Comparison of ENCODE assay signal across 23 cellular contexts in genomic region chr9:36905101-36906066, GRCh38.
DNase-seq lines count a peak whose midpoint lies in the region; ATAC-seq, FAIRE-seq and TF ChIP-seq lines count a peak whose summit lies in the region.
"Had no signal": no experiment of that assay in that cellular context is flagged by ENCODE, and none has a peak within 500 bp of the region (broad histone marks: within the 10 kb centered on the region; RNA-seq: fewer than 3 reads in every experiment).

No MANE protein-coding gene starts in this region.

- H3K4me1 Mint-ChIP-seq in Caco-2 (ENCODE audit: low read depth, unreplicated experiment) (peaks cover 11% of the 10 kb centered on the region), GM23338 (peaks cover 30% of the 10 kb centered on the region), activated B cell treated with CpG ODN at 0.5 μM for 24 hours (peaks cover 70% of the 10 kb centered on the region)
- H3K4me1 Mint-ChIP-seq: CD14-positive monocyte; central memory CD8-positive, alpha-beta T cell; natural killer cell had no signal

- H3F3A ChIP-seq in GM23338 (replicated peaks; ENCODE audit: low read depth), result no peaks in the 10 kb centered on the region

- no peaks in the 10 kb centered on the region for H3K36me3 ChIP-seq in Caco-2 (ENCODE audit: control insufficient read depth, insufficient read depth, low read length)
- no peaks in the 10 kb centered on the region for H3K36me3 ChIP-seq in GM23338 (ENCODE audit: insufficient read depth)
- no peaks in the 10 kb centered on the region for H3K36me3 ChIP-seq in keratinocyte (ENCODE audit: control insufficient read depth in 2 of 2, extremely low read depth in 1 of 2, insufficient read depth in 2 of 2, low read length in 2 of 2)

- H3K4me2 ChIP-seq in GM23338 (no peak overlapping the region), keratinocyte (ENCODE audit: control insufficient read depth, extremely low read depth, insufficient read depth, low read depth, low read length) (no peak overlapping the region)
- H3K4me2 ChIP-seq: KMS-11 had no signal

- ATAC-seq in GM23338, result peak; percentile 73
- ATAC-seq in activated B cell treated with CpG ODN at 0.5 μM for 24 hours (ENCODE audit: low read depth), result no peak
- ATAC-seq in HG03139 (IDR thresholded peaks at IDR 0.05; ENCODE audit: unreplicated experiment), result no peak
- ATAC-seq: left lobe of liver, natural killer cell, sciatic nerve had no signal

- H3K4me1 ChIP-seq in Caco-2, result no peaks in the 10 kb centered on the region
- H3K4me1 ChIP-seq in GM23338 (ENCODE audit: insufficient read depth), result peaks cover 8% of the 10 kb centered on the region
- peaks cover 9% of the 10 kb centered on the region for H3K4me1 ChIP-seq in keratinocyte (ENCODE audit: control insufficient read depth, extremely low read depth, insufficient read depth, low read length)

- H2AFZ ChIP-seq in GM23338 (peak overlapping the region; percentile 69; the same call in 1 of the 2 replicates), keratinocyte (ENCODE audit: control insufficient read depth, low read length) (no peak overlapping the region)

- peaks cover 22% of the 10 kb centered on the region for H3K27me3 Mint-ChIP-seq in Caco-2 (ENCODE audit: insufficient read depth, unreplicated experiment)
- no peaks in the 10 kb centered on the region for H3K27me3 Mint-ChIP-seq in GM23338 (ENCODE audit: insufficient read depth, low read depth, poor library complexity)
- no peaks in the 10 kb centered on the region for H3K27me3 Mint-ChIP-seq in activated B cell treated with CpG ODN at 0.5 μM for 24 hours

- POLR2A ChIA-PET in Caco-2 (lab: Charles Lee), result no interaction called here
- POLR2A ChIA-PET in activated B cell treated with CpG ODN at 0.5 μM for 24 hours (lab: Charles Lee), result no interaction called here

- dilution Hi-C loops in keratinocyte (cut with MboI; ENCODE audit: extremely low pct_ligation_motif_present, low sequenced_read_pairs), result no loop called here

- H3K9me3 Mint-ChIP-seq in Caco-2 (ENCODE audit: unreplicated experiment), result no peaks in the 10 kb centered on the region
- no peaks in the 10 kb centered on the region; the same call in 2 of the 3 replicates for H3K9me3 Mint-ChIP-seq in GM23338
- no peaks in the 10 kb centered on the region for H3K9me3 Mint-ChIP-seq in activated B cell treated with CpG ODN at 0.5 μM for 24 hours
- H3K9me3 Mint-ChIP-seq: activated CD4-positive, alpha-beta memory T cell treated with anti-CD3 and anti-CD28 coated beads, Interleukin-2, amount 10 ng/mL, durations not matched to agents 7 days and 5 days; central memory CD8-positive, alpha-beta T cell; natural killer cell had no signal

- BruUV-seq in Caco-2 (replicated peaks; lab: Mats Ljungman, UMichigan), result no TSS peak

- H3K9me3 ChIP-seq in Caco-2 (no peaks in the 10 kb centered on the region), keratinocyte (ENCODE audit: control insufficient read depth, low read depth, low read length) (no peaks in the 10 kb centered on the region)

- no peaks in the 10 kb centered on the region for H3K36me3 Mint-ChIP-seq in Caco-2 (ENCODE audit: insufficient read depth, unreplicated experiment)
- no peaks in the 10 kb centered on the region for H3K36me3 Mint-ChIP-seq in GM23338 (ENCODE audit: low read depth)
- peaks cover 90% of the 10 kb centered on the region for H3K36me3 Mint-ChIP-seq in activated B cell treated with CpG ODN at 0.5 μM for 24 hours (ENCODE audit: low read depth)
- H3K36me3 Mint-ChIP-seq: CD14-positive monocyte, natural killer cell had no signal

- H3K4me3 ChIP-seq in Caco-2 (ENCODE audit: low read depth, low read length), result no peak overlapping the region
- H3K4me3 ChIP-seq in GM23338, result no peak overlapping the region
- no peak overlapping the region for H3K4me3 ChIP-seq in keratinocyte (ENCODE audit: control insufficient read depth in 2 of 3, extremely low read depth in 1 of 3, insufficient read depth in 2 of 3, low read depth in 1 of 3, low read length in 3 of 3)

- no peaks in the 10 kb centered on the region for H3K79me2 ChIP-seq in GM23338 (replicated peaks; ENCODE audit: insufficient read depth)
- H3K79me2 ChIP-seq in keratinocyte (ENCODE audit: control insufficient read depth, insufficient read depth, low read length), result no peaks in the 10 kb centered on the region

- no peak for FAIRE-seq in keratinocyte (lab: Jason Lieb, UNC)
- FAIRE-seq: GM18507 had no signal

- TF ChIP-seq CTCF in Caco-2 (IDR thresholded peaks at IDR 0.05; ENCODE audit: insufficient read depth in 1 of 2, low read depth in 1 of 2, low read length in 1 of 2, severe bottlenecking in 1 of 2, unreplicated experiment in 1 of 2) (peak in 1 of 2 experiments; percentile 56), GM23338 (conservative IDR thresholded peaks at IDR 0.05; ENCODE audit: low read depth in 2 of 2) (peak; percentile 48 to 69), activated B cell treated with CpG ODN at 0.5 μM for 24 hours (IDR thresholded peaks at IDR 0.05) (no peak), keratinocyte (optimal IDR thresholded peaks at IDR 0.05 in 1 of 3, IDR thresholded peaks at IDR 0.05 in 1 of 3, conservative IDR thresholded peaks at IDR 0.05 in 1 of 3; ENCODE audit: extremely low read depth in 1 of 3, insufficient read depth in 2 of 3, low read length in 3 of 3) (peak in 2 of 3 experiments; percentile 35 to 55)

- H3K4me3 Mint-ChIP-seq in Caco-2 (ENCODE audit: unreplicated experiment) (no peak overlapping the region), GM23338 (no peak overlapping the region), activated B cell treated with CpG ODN at 0.5 μM for 24 hours (no peak overlapping the region)
- H3K4me3 Mint-ChIP-seq: activated CD4-positive, alpha-beta memory T cell treated with anti-CD3 and anti-CD28 coated beads, Interleukin-2, amount 10 ng/mL, durations not matched to agents 7 days and 5 days; central memory CD8-positive, alpha-beta T cell; natural killer cell had no signal

- no peak overlapping the region for H3K27ac ChIP-seq in GM23338 (ENCODE audit: low read depth)
- H3K27ac ChIP-seq in keratinocyte (ENCODE audit: control insufficient read depth, insufficient read depth, low read length), result no peak overlapping the region
- H3K27ac ChIP-seq: epithelial cell of prostate, KMS-11 had no signal

- no peaks in the 10 kb centered on the region for H3K9me2 ChIP-seq in GM23338 (ENCODE audit: insufficient read depth)

- intact Hi-C loops in Caco-2 (cut with micrococcal nuclease; ENCODE audit: unreplicated experiment) (loop anchor here (5.0 kb wide), 1 partner anchor 33 kb away; no protein-coding TSS in a partner anchor), activated B cell treated with CpG ODN at 0.5 μM for 24 hours (cut with micrococcal nuclease) (no loop called here)

- CTCF ChIA-PET in Caco-2 (lab: Charles Lee), result interaction anchor here (2.3 kb wide), 1 partner anchor 32 kb away, joined by 19 read pairs; no protein-coding TSS in a partner anchor
- CTCF ChIA-PET in activated B cell treated with CpG ODN at 0.5 μM for 24 hours (lab: Charles Lee), result no interaction called here

- H3K27me3 ChIP-seq in Caco-2 (replicated peaks; ENCODE audit: control insufficient read depth, insufficient read depth, low read length) (no peaks in the 10 kb centered on the region), GM23338 (ENCODE audit: insufficient read depth) (no peaks in the 10 kb centered on the region), keratinocyte (ENCODE audit: control insufficient read depth, extremely low read depth, insufficient read depth, low read length) (peaks cover 62% of the 10 kb centered on the region)

- no peaks in the 10 kb centered on the region for H3K9me1 ChIP-seq in keratinocyte (ENCODE audit: control insufficient read depth, extremely low read depth, insufficient read depth, low read length)

- no peaks in the 10 kb centered on the region for H4K20me1 ChIP-seq in GM23338 (replicated peaks; ENCODE audit: insufficient read depth)
- no peaks in the 10 kb centered on the region for H4K20me1 ChIP-seq in keratinocyte (ENCODE audit: control insufficient read depth, extremely low read depth, insufficient read depth, low read length)

- no peak overlapping the region for H3K9ac ChIP-seq in keratinocyte (ENCODE audit: control insufficient read depth, extremely low read depth, insufficient read depth, low read length)
- H3K9ac ChIP-seq: KMS-11 had no signal

- DNase-seq in Caco-2 (peak; percentile 33 to 58), GM23338 (ENCODE audit: low spot score) (peak; percentile 67), activated B cell treated with CpG ODN at 0.5 μM for 24 hours (no peak), keratinocyte (ENCODE audit: low read depth, low spot score) (no peak), NCI-H226 (no peak)
- DNase-seq in activated CD4-positive, alpha-beta T cell treated with anti-CD3 and anti-CD28 coated beads for 48 hours, result no peak
- DNase-seq in activated naive CD4-positive, alpha-beta T cell treated with anti-CD3 and anti-CD28 coated beads, Interleukin-2, amount 50 U/mL, for 16 hours, result no peak
- DNase-seq: activated CD4-positive, alpha-beta memory T cell treated with anti-CD3 and anti-CD28 coated beads, Interleukin-2, amount 10 ng/mL, durations not matched to agents 7 days and 5 days; activated naive CD4-positive, alpha-beta T cell; GDM1; GOT3; natural killer cell; NCI-H1694 treated with DMSO at 0.1 percent for 48 hours; stimulated activated CD4-positive, alpha-beta T cell treated with anti-CD3 and anti-CD28 coated beads, Interleukin-4, amount 100 ng/mL, for 24 hours; stimulated activated naive CD4-positive, alpha-beta T cell had no signal

- H3K27ac Mint-ChIP-seq in Caco-2 (ENCODE audit: unreplicated experiment) (no peak overlapping the region), GM23338 (no peak overlapping the region), activated B cell treated with CpG ODN at 0.5 μM for 24 hours (peak overlapping the region; percentile 53)
- H3K27ac Mint-ChIP-seq: activated CD4-positive, alpha-beta memory T cell treated with anti-CD3 and anti-CD28 coated beads, Interleukin-2, amount 10 ng/mL, durations not matched to agents 7 days and 5 days; natural killer cell had no signal

TF ChIP-seq in GM23338, 12 proteins besides CTCF, POLR2A, EP300 and RAD21 (continues in another document):
- TF ChIP-seq EZH2phosphoT487 (IDR thresholded peaks at IDR 0.05; ENCODE audit: unreplicated experiment) (no peak), ZNF331 (CRISPR knock-in tag; IDR thresholded peaks at IDR 0.05; ENCODE audit: low read depth) (no peak), ZNF114 (CRISPR knock-in tag; IDR thresholded peaks at IDR 0.05) (no peak)

Comparison
In these comparisons a context has a peak if more than half of its experiments do, and no peak if none do; other contexts are left out.
1. DNase-seq: peak in Caco-2 (2 of 2) and GM23338 (single experiment); none in activated B cell treated with CpG ODN at 0.5 μM for 24 hours (single experiment), keratinocyte (single experiment), activated CD4-positive, alpha-beta T cell treated with anti-CD3 and anti-CD28 coated beads for 48 hours (single experiment), activated naive CD4-positive, alpha-beta T cell treated with anti-CD3 and anti-CD28 coated beads, Interleukin-2, amount 50 U/mL, for 16 hours (single experiment) and NCI-H226 (single experiment).